4 cellular contexts compared by ENCODE assay signal in the genomic region with DNA sequence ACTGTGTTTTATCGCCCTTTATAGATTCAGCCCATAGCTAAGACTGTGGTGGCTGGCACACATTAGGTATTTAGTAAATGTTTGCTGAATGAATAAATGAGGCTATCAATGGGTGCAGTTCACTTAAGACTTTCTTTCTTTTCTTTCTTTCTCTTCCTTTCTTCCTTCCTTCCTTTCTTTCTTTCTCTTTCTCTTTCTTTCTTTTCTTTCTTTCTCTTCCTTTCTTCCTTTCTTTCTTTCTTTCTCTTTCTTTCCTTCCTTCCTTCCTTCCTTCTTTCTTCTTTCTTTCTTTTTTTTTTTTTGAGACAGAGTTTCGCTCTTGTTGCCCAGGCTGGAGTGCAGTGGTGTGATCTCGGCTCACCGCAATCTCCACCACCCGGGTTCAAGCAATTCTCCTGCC. TPM values are rescaled to one million over a fixed set of nuclear protein-coding genes. Genes with fewer than 3 reads are reported as not detected.
"Had no signal": no experiment of that assay in that cellular context is flagged by ENCODE, and none has a peak within 500 bp of the region (broad histone marks: within the 10 kb centered on the region; RNA-seq: fewer than 3 reads in every experiment).

No MANE protein-coding gene starts in this region.

RNA-seq across cellular contexts. Expression of gene CACNG2, which starts 48.0 kb away (rescaled TPM):
- total RNA-seq: LHCN-M2, M059J, MCF 10A, NCI-H460 had no signal
